In the genomic region with DNA sequence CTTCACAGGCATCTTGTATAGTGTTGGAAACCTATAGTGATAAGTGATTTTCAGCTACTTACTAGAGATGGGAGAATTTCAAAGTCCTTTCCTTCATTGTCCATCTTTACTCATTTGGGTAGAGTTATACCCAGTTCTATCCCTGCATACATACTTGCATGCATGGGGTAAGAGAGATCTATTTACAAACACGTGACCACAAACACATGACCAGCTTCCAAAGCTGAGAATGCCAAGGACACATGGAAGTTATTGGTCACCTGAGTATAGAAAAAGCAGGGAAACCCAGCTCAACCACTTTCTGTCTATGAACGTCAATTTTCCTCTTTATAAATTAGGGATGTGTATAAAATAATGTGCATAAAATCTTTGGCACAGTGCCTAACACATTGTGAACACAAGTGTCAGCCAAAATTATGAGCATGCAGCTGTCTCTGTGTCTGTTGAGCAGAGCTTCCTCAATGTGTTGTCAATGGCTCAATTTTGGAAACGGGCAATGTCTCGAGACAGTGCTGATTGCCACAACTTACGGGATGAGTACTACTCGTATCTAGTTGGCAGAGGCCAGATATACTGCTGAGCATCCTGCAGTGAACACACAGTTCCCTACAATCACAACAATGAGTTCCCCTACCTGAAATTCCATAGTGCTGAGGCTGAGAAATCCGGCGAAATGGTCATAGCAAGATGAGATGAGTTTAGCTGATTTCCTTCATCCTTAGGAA, we compare ENCODE assay signal across 1 cellular context.
TF ChIP-seq lines count a peak whose summit lies in the region.

No MANE protein-coding gene starts in this region.

TF ChIP-seq in WTC11, 78 proteins besides CTCF, POLR2A, EP300 and RAD21 (continued from another document):
- TF ChIP-seq, protein P1, sequence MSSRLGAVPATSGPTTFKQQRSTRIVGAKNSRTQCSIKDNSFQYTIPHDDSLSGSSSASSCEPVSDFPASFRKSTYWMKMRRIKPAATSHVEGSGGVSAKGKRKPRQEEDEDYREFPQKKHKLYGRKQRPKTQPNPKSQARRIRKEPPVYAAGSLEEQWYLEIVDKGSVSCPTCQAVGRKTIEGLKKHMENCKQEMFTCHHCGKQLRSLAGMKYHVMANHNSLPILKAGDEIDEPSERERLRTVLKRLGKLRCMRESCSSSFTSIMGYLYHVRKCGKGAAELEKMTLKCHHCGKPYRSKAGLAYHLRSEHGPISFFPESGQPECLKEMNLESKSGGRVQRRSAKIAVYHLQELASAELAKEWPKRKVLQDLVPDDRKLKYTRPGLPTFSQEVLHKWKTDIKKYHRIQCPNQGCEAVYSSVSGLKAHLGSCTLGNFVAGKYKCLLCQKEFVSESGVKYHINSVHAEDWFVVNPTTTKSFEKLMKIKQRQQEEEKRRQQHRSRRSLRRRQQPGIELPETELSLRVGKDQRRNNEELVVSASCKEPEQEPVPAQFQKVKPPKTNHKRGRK (CRISPR knock-in tag; IDR thresholded peaks at IDR 0.05; ENCODE audit: borderline replicate concordance), result no peak
- TF ChIP-seq KAT7 (CRISPR knock-in tag; IDR thresholded peaks at IDR 0.05; ENCODE audit: borderline replicate concordance) (no peak), ZNF317 (CRISPR knock-in tag; IDR thresholded peaks at IDR 0.05; ENCODE audit: borderline replicate concordance, low read depth) (no peak), ZNF263 (CRISPR knock-in tag; IDR thresholded peaks at IDR 0.05; ENCODE audit: low read depth) (no peak)
- TF ChIP-seq, protein P2, sequence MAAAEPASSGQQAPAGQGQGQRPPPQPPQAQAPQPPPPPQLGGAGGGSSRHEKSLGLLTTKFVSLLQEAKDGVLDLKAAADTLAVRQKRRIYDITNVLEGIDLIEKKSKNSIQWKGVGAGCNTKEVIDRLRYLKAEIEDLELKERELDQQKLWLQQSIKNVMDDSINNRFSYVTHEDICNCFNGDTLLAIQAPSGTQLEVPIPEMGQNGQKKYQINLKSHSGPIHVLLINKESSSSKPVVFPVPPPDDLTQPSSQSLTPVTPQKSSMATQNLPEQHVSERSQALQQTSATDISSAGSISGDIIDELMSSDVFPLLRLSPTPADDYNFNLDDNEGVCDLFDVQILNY (CRISPR knock-in tag; IDR thresholded peaks at IDR 0.05), result no peak
- TF ChIP-seq, protein P3, sequence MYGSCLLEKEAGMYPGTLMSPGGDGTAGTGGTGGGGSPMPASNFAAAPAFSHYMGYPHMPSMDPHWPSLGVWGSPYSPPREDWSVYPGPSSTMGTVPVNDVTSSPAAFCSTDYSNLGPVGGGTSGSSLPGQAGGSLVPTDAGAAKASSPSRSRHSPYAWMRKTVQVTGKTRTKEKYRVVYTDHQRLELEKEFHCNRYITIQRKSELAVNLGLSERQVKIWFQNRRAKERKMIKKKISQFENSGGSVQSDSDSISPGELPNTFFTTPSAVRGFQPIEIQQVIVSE (CRISPR knock-in tag; IDR thresholded peaks at IDR 0.05; ENCODE audit: borderline replicate concordance), result no peak
